1 cellular context compared by ENCODE assay signal in the genomic region with DNA sequence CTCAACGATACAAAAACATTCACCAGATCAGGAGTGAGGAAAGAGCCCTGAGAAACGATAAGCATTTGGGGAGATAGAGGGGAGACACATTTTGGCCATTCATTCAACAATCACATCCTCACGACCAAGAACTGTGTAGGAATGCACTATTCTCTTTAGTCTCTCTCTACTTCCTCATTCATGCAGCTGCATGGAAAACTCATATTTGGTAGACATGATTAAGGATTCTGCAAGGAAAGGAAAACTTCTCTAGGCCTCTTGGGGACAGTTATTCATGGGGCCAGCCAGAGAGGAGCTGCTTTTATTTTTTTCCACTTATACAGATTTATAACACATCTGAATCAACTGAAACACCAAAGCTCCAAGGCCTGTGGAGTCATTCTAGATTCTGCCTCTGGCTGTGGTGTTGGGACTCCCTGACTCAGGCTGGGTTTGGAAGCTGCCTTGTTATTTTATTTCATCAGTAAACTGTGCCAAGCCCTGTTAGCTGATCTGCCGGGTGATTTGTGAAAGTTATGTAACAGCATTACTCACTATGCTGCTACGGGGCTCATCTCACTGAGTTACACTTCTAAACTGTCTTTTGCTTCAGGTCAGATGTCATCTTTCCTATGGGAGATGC.
TF ChIP-seq lines count a peak whose summit lies in the region.

No MANE protein-coding gene starts in this region.

TF ChIP-seq in HepG2, 621 proteins besides CTCF, POLR2A, EP300 and RAD21 (continued from another document):
- TF ChIP-seq MNT (IDR thresholded peaks at IDR 0.05) = no peak
- no peak for TF ChIP-seq ZNF724P (CRISPR knock-in tag; IDR thresholded peaks at IDR 0.05; ENCODE audit: borderline replicate concordance)
- TF ChIP-seq ZNF34 (CRISPR knock-in tag; IDR thresholded peaks at IDR 0.05; ENCODE audit: borderline replicate concordance) = no peak
- TF ChIP-seq ZNF414 (CRISPR knock-in tag; IDR thresholded peaks at IDR 0.05) = no peak
- TF ChIP-seq, protein P1, sequence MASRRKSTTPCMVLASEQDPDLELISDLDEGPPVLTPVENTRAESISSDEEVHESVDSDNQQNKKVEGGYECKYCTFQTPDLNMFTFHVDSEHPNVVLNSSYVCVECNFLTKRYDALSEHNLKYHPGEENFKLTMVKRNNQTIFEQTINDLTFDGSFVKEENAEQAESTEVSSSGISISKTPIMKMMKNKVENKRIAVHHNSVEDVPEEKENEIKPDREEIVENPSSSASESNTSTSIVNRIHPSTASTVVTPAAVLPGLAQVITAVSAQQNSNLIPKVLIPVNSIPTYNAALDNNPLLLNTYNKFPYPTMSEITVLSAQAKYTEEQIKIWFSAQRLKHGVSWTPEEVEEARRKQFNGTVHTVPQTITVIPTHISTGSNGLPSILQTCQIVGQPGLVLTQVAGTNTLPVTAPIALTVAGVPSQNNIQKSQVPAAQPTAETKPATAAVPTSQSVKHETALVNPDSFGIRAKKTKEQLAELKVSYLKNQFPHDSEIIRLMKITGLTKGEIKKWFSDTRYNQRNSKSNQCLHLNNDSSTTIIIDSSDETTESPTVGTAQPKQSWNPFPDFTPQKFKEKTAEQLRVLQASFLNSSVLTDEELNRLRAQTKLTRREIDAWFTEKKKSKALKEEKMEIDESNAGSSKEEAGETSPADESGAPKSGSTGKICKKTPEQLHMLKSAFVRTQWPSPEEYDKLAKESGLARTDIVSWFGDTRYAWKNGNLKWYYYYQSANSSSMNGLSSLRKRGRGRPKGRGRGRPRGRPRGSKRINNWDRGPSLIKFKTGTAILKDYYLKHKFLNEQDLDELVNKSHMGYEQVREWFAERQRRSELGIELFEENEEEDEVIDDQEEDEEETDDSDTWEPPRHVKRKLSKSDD (CRISPR knock-in tag; IDR thresholded peaks at IDR 0.05; ENCODE audit: low read depth) = no peak
- TF ChIP-seq SIX4 (CRISPR knock-in tag; IDR thresholded peaks at IDR 0.05) = no peak
